In the genomic region with DNA sequence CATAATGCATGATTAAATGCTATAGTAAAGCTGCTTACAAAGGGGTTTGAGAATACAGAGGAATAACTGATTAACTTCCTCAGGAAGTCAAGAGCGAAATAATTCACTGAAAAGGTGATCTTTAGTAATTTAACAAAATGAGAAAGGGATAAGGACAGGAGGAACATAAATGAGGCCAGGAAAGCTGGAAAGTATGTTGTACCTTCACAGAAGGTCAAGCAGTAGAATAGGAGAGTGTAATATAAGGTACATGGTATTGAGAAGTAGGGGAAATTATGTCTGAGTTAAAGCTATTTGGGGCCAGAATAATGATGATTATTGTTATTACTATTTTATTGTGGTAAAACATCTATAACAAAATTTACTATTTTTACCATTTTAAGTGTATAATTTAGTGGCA, we compare ENCODE assay signal across 15 cellular contexts.
"Had no signal": no experiment of that assay in that cellular context is flagged by ENCODE, and none has a peak within 500 bp of the region (broad histone marks: within the 10 kb centered on the region; RNA-seq: fewer than 3 reads in every experiment).

No MANE protein-coding gene starts in this region.

- H3K4me1 Mint-ChIP-seq: neural progenitor cell had no signal

- H3K4me3 ChIP-seq: gastroesophageal sphincter, neural progenitor cell, ovary, tibial nerve had no signal

- H3K9ac ChIP-seq: neural progenitor cell had no signal

- H3K27ac ChIP-seq: epithelial cell of prostate, gastroesophageal sphincter, neural progenitor cell, ovary, tibial nerve had no signal

- H3K4me1 ChIP-seq: neural progenitor cell had no signal

- H3K9me3 ChIP-seq: gastroesophageal sphincter, ovary, tibial nerve had no signal

- H3K36me3 ChIP-seq: neural progenitor cell, ovary, tibial nerve had no signal

- H2AFZ ChIP-seq: neural progenitor cell had no signal

- H3K9me3 Mint-ChIP-seq: brain; central memory CD8-positive, alpha-beta T cell; dendritic cell treated with granulocyte-macrophage colony-stimulating factor and Interleukin-4, amounts not matched to agents 40 ng/mL and 50 ng/mL, for 4 days; effector memory CD8-positive, alpha-beta T cell; neural progenitor cell had no signal

- H3K4me2 ChIP-seq: neural progenitor cell had no signal

- H3K4me3 Mint-ChIP-seq: brain; central memory CD8-positive, alpha-beta T cell; dendritic cell treated with granulocyte-macrophage colony-stimulating factor and Interleukin-4, amounts not matched to agents 40 ng/mL and 50 ng/mL, for 4 days; effector memory CD8-positive, alpha-beta T cell; neural progenitor cell had no signal

- H3K27me3 ChIP-seq: gastroesophageal sphincter, neural progenitor cell, ovary, tibial nerve had no signal

- DNase-seq: activated CD4-positive, CD25-positive, alpha-beta regulatory T cell treated with anti-CD3 and anti-CD28 coated beads, Interleukin-2, amount 50 U/mL, for 72 hours; amniotic stem cell; effector memory CD8-positive, alpha-beta T cell; kidney; left ventricle myocardium superior; mesendoderm; ovary; SW 1271 had no signal

- H3K27ac Mint-ChIP-seq: brain; dendritic cell treated with granulocyte-macrophage colony-stimulating factor and Interleukin-4, amounts not matched to agents 40 ng/mL and 50 ng/mL, for 4 days; neural progenitor cell had no signal

- H3K27me3 Mint-ChIP-seq: brain; central memory CD8-positive, alpha-beta T cell; dendritic cell treated with granulocyte-macrophage colony-stimulating factor and Interleukin-4, amounts not matched to agents 40 ng/mL and 50 ng/mL, for 4 days; effector memory CD8-positive, alpha-beta T cell had no signal

- ATAC-seq: effector memory CD8-positive, alpha-beta T cell; gastroesophageal sphincter; left ventricle myocardium superior had no signal
